ENCODE assay signal across 15 cellular contexts in the genomic region with DNA sequence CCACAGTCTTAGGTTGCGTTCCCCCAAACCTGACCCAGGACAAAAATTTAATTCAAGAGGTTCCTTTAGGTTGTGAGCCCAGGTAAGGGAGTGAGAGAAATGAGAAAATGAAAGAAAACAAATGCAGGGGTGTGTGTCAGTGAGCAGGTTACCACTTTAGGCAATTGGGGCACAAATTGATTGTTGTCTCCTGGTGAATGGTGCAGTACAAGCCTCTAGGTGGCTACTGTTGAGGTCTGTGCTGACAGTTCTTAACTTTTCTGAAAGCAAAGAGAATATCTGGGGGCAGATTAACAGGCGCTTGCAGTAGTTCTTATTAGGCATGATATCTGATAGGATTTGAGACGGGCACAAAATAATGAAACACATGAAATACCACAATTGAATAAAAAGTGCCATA.
DNase-seq lines count a peak whose midpoint lies in the region; ATAC-seq, FAIRE-seq and TF ChIP-seq lines count a peak whose summit lies in the region.
"Had no signal": no experiment of that assay in that cellular context is flagged by ENCODE, and none has a peak within 500 bp of the region (broad histone marks: within the 10 kb centered on the region; RNA-seq: fewer than 3 reads in every experiment).

No MANE protein-coding gene starts in this region.

- DNase-seq in H7 (peak; percentile 1), GM12878 (ENCODE audit: low read depth, low spot score) (no peak), iPS-NIHi11 (ENCODE audit: low spot score) (peak; percentile 6), SKM-1 treated with dmso at 0.1 percent for 144 hours (lab: John Stamatoyannopoulos, UW; ENCODE audit: unreplicated experiment) (no peak), occipital lobe (lab: John Stamatoyannopoulos, UW) (no peak)
- DNase-seq: CD8-positive, alpha-beta T cell; COR-L47; DMS153; DMS79 treated with DMSO at 0.1 percent for 48 hours; GDM1 had no signal

- TF ChIP-seq CTCF in GM12878 (IDR thresholded peaks at IDR 0.05 in 2 of 3, conservative IDR thresholded peaks at IDR 0.05 in 1 of 3; ENCODE audit: control insufficient read depth in 2 of 3, extremely low read depth in 1 of 3, insufficient read depth in 1 of 3, low read depth in 3 of 3, low read length in 3 of 3) = no peak

- RAD21 ChIA-PET in GM12878 (lab: Charles Lee; ENCODE audit: unreplicated experiment) = no interaction called here

- H3K27ac ChIP-seq in GM12878 (ENCODE audit: control insufficient read depth, insufficient read depth) = no peak overlapping the region
- H3K27ac ChIP-seq: A549, HL-60 had no signal

- H3K4me1 ChIP-seq in GM12878 (ENCODE audit: control insufficient read depth, insufficient read depth, low read length) = no peaks in the 10 kb centered on the region
- H3K4me1 ChIP-seq: A549 had no signal

- intact Hi-C loops in GM12878 (cut with micrococcal nuclease; ENCODE audit: unreplicated experiment) = no loop called here

- in situ Hi-C loops in GM12878 (cut with MboI) = no loop called here

- H3K4me2 ChIP-seq in GM12878 (ENCODE audit: control insufficient read depth, insufficient read depth) = no peak overlapping the region
- H3K4me2 ChIP-seq: A549 had no signal

- H4K20me1 ChIP-seq in GM12878 (ENCODE audit: control insufficient read depth, insufficient read depth) = no peaks in the 10 kb centered on the region

- H3K79me2 ChIP-seq in GM12878 (ENCODE audit: control insufficient read depth, insufficient read depth, low read length) = no peaks in the 10 kb centered on the region

- CTCF ChIA-PET in GM12878 (lab: Yijun Ruan, JAX) = no interaction called here

- no peak overlapping the region for H3K9ac ChIP-seq in GM12878 (ENCODE audit: control insufficient read depth, insufficient read depth, low read length)

- ATAC-seq in GM12878 (peak; percentile 51; the same call in 2 of the 3 replicates), GM19023 (IDR thresholded peaks at IDR 0.05; ENCODE audit: unreplicated experiment) (no peak)
- ATAC-seq: A549; CD8-positive, alpha-beta T cell; K562 had no signal

- H3K36me3 ChIP-seq in H7 (replicated peaks; ENCODE audit: control insufficient read depth, insufficient read depth, low read length) = no peaks in the 10 kb centered on the region
- no peaks in the 10 kb centered on the region for H3K36me3 ChIP-seq in GM12878 (ENCODE audit: control insufficient read depth in 2 of 2, insufficient read depth in 2 of 2, low read length in 1 of 2)

- no peak for TF ChIP-seq EP300 in GM12878 (IDR thresholded peaks at IDR 0.05; ENCODE audit: borderline replicate concordance in 1 of 2, control insufficient read depth in 1 of 2, low read depth in 2 of 2, low read length in 2 of 2)

- no peaks in the 10 kb centered on the region for H3K9me3 ChIP-seq in GM12878 (replicated peaks; ENCODE audit: control insufficient read depth, insufficient read depth, low read length)
- H3K9me3 ChIP-seq: A549 had no signal

- POLR2A ChIA-PET in GM12878 (lab: Charles Lee) = no interaction called here

- TF ChIP-seq POLR2A in GM12878 (IDR thresholded peaks at IDR 0.05; ENCODE audit: low read depth, low read length) = no peak

- H3K4me3 ChIP-seq in H7 (ENCODE audit: insufficient read depth, low read depth, low read length) = no peak overlapping the region
- H3K4me3 ChIP-seq in GM12878 = no peak overlapping the region
- H3K4me3 ChIP-seq: A549, K562 had no signal

- 39% methylated on average over 3 of the region's 3 CpGs for WGBS in GM12878 (ENCODE audit: insufficient coverage, insufficient replicate concordance, low lambda C conversion rate, missing lambda C conversion rate)

- BruUV-seq in GM12878 (replicated peaks; lab: Mats Ljungman, UMichigan) = no TSS peak

- H3K27me3 ChIP-seq in H7 (ENCODE audit: control insufficient read depth, insufficient read depth, low read length) (no peaks in the 10 kb centered on the region), GM12878 (replicated peaks in 1 of 2; ENCODE audit: control insufficient read depth in 2 of 2, insufficient read depth in 2 of 2, low read length in 1 of 2) (no peaks in the 10 kb centered on the region)

- no peak overlapping the region for H2AFZ ChIP-seq in GM12878 (ENCODE audit: control insufficient read depth, low read depth, low read length)

- FAIRE-seq in GM12878 (lab: Jason Lieb, UNC) = no peak
- FAIRE-seq: A549, D721Med, K562 had no signal

- SMC1A ChIA-PET in GM12878 (lab: Charles Lee; ENCODE audit: uncharacterized antibody, unreplicated experiment) = no interaction called here

- TF ChIP-seq RAD21 in GM12878 (IDR thresholded peaks at IDR 0.05; ENCODE audit: insufficient read depth, low read depth, low read length) = no peak

TF ChIP-seq in GM12878, 131 proteins besides CTCF, POLR2A, EP300 and RAD21:
- TF ChIP-seq BHLHE40 (IDR thresholded peaks at IDR 0.05; ENCODE audit: borderline replicate concordance in 1 of 2, low read depth in 2 of 2, low read length in 1 of 2) (no peak), MEF2A (IDR thresholded peaks at IDR 0.05; ENCODE audit: insufficient read depth, low read depth, low read length) (no peak)
- TF ChIP-seq, protein P1, sequence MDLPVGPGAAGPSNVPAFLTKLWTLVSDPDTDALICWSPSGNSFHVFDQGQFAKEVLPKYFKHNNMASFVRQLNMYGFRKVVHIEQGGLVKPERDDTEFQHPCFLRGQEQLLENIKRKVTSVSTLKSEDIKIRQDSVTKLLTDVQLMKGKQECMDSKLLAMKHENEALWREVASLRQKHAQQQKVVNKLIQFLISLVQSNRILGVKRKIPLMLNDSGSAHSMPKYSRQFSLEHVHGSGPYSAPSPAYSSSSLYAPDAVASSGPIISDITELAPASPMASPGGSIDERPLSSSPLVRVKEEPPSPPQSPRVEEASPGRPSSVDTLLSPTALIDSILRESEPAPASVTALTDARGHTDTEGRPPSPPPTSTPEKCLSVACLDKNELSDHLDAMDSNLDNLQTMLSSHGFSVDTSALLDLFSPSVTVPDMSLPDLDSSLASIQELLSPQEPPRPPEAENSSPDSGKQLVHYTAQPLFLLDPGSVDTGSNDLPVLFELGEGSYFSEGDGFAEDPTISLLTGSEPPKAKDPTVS (IDR thresholded peaks at IDR 0.05; ENCODE audit: low read depth, low read length) = no peak

Comparison
In these comparisons a context has a peak if more than half of its experiments do, and no peak if none do; other contexts are left out.
1. DNase-seq: peak in H7 (single experiment) and iPS-NIHi11 (single experiment); none in GM12878 (single experiment), SKM-1 treated with dmso at 0.1 percent for 144 hours (single experiment) and occipital lobe (single experiment).